ENCODE assay signal across 8 cellular contexts in the genomic region with DNA sequence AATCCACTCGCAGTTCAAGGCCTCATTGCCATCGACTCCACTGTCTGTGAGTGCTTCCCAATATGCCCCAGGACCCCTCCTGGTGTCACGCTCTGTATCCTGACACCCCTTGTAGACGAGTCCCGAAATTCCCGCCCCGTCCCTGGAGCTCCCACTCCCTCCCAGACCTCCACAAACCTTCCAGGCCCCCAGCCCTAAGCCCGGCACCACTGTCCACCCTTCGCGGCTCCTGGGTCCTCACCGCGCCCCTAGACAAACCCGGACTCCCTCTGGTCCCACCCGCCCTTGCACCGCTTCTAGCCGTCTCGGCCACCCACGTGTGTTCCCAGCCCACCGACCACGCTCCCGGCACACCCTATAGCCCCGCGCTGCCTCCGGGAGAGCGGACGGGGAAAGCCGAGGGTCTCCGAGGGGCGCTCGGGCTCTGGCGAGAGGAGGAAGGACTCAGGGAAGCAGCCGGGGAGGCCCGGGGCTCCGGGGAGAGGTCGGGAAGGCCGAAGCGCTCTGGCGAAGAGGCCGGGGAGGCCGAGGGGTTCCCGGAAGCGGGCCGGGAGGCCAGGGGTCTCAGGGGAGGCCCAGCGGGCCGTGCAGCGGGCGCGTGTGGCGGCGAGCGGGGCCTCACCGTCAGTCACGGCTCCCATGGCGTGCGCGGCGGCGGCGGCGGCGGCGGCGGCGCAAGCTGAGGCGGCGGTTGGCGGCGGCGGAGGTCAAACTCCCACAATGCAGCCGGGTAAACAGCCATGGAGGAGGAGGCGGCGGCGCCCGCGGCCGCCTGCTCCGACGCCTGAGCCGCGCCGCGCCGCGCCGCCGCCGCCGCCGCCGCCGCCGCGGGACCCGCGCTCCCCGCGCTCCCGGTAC. TPM values are rescaled to one million over a fixed set of nuclear protein-coding genes. Genes with fewer than 3 reads are reported as not detected.
A peak's percentile ranks its signal among the peaks of the same experiment; 100 is the strongest.
DNase-seq lines count a peak whose midpoint lies in the region; ATAC-seq and TF ChIP-seq lines count a peak whose summit lies in the region.

A gene with protein sequence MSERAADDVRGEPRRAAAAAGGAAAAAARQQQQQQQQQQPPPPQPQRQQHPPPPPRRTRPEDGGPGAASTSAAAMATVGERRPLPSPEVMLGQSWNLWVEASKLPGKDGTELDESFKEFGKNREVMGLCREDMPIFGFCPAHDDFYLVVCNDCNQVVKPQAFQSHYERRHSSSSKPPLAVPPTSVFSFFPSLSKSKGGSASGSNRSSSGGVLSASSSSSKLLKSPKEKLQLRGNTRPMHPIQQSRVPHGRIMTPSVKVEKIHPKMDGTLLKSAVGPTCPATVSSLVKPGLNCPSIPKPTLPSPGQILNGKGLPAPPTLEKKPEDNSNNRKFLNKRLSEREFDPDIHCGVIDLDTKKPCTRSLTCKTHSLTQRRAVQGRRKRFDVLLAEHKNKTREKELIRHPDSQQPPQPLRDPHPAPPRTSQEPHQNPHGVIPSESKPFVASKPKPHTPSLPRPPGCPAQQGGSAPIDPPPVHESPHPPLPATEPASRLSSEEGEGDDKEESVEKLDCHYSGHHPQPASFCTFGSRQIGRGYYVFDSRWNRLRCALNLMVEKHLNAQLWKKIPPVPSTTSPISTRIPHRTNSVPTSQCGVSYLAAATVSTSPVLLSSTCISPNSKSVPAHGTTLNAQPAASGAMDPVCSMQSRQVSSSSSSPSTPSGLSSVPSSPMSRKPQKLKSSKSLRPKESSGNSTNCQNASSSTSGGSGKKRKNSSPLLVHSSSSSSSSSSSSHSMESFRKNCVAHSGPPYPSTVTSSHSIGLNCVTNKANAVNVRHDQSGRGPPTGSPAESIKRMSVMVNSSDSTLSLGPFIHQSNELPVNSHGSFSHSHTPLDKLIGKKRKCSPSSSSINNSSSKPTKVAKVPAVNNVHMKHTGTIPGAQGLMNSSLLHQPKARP (plus strand): TSS at position 718 of the 858 bp plus-strand sequence. CDS start 48,732 bp downstream, outside the sequence.
A gene (minus strand): TSS at position 656 of the 858 bp plus-strand sequence. CDS start 15 bp downstream, at position 641.

- WGBS in mammary epithelial cell (ENCODE audit: low coverage, missing lambda C conversion rate), result 0% methylated on average over 3 of the region's 98 CpGs

- peak within 1 kb of the TSS; percentile 90 for H3K4me3 Mint-ChIP-seq in WTC11
- peak within 1 kb of the TSS; percentile 91 to 95 (median 93) for H3K4me3 Mint-ChIP-seq in immature natural killer cell

- dilution Hi-C loops in mammary epithelial cell (cut with HindIII; ENCODE audit: low sequenced_read_pairs), result no loop called here

- CTCF ChIA-PET in GM10248 (lab: Yijun Ruan, JAX) (interaction anchor here (1.3 kb wide), 1 partner anchor 10 kb away, joined by 4 read pairs; no protein-coding TSS in a partner anchor), WTC11 (lab: Charles Lee) (interaction anchor here (0.6 to 0.7 kb wide), 2 partner anchors 44 to 307 kb away, joined by 4 read pairs; no protein-coding TSS in a partner anchor), mammary epithelial cell (lab: Charles Lee; ENCODE audit: low non-redundant PET) (no interaction called here)

- H3K27me3 ChIP-seq in Karpas-422 (ENCODE audit: low read length), result no peaks in the 10 kb centered on the region
- no peaks in the 10 kb centered on the region for H3K27me3 ChIP-seq in mammary epithelial cell (ENCODE audit: insufficient read depth, low read length)

- DNase-seq in GM10248 (ENCODE audit: extremely low spot score), result peak; percentile 83
- peak; percentile 84 for DNase-seq in Karpas-422
- DNase-seq in WTC11 (ENCODE audit: low spot score), result peak; percentile 66
- DNase-seq in mammary epithelial cell, result peak; percentile 64
- DNase-seq in immature natural killer cell, result peak; percentile 77 to 79 (median 79)
- peak; percentile 69 for DNase-seq in stimulated activated CD4-positive, alpha-beta T cell treated with anti-CD3 and anti-CD28 coated beads, Interleukin-12 subunit alpha, Interleukin-12 subunit beta, amount 100 ng/mL, for 4 hours
- no peak for DNase-seq in NCI-H524 treated with DMSO at 0.1 percent for 48 hours (lab: John Stamatoyannopoulos, UW)

- H3K36me3 ChIP-seq in Karpas-422 (ENCODE audit: insufficient read depth, low read length), result peaks cover 10% of the 10 kb centered on the region; the same call in 1 of the 2 replicates
- H3K36me3 ChIP-seq in mammary epithelial cell (ENCODE audit: insufficient read depth, low read length), result peaks cover 1% of the 10 kb centered on the region

- peak within 1 kb of the TSS; percentile 80 for H3K27ac ChIP-seq in Karpas-422 (ENCODE audit: low read length)
- peak within 1 kb of the TSS; percentile 84 for H3K27ac ChIP-seq in mammary epithelial cell (ENCODE audit: insufficient read depth, low read depth, low read length)

- H3K27me3 Mint-ChIP-seq in WTC11 (ENCODE audit: low read depth) (no peaks in the 10 kb centered on the region), immature natural killer cell (ENCODE audit: low read depth in 3 of 3) (peaks cover 5 to 18% (median 16%) of the 10 kb centered on the region in 3 donors)

- H2AFZ ChIP-seq in Karpas-422 (ENCODE audit: low read length) (peak within 1 kb of the TSS; percentile 52; the same call in 1 of the 2 replicates), mammary epithelial cell (ENCODE audit: low read depth, low read length) (peak within 1 kb of the TSS; percentile 95)

- H4K20me1 ChIP-seq in Karpas-422 (ENCODE audit: insufficient read depth, low read depth, low read length), result no peaks in the 10 kb centered on the region
- no peaks in the 10 kb centered on the region for H4K20me1 ChIP-seq in mammary epithelial cell (ENCODE audit: insufficient read depth, low read length)

- H3K4me2 ChIP-seq in Karpas-422 (ENCODE audit: low read depth, low read length, poor library complexity, severe bottlenecking) (peak within 1 kb of the TSS; percentile 90), mammary epithelial cell (ENCODE audit: insufficient read depth, low read depth, low read length) (peak within 1 kb of the TSS; percentile 79)

- TF ChIP-seq CTCF in GM10248 (IDR thresholded peaks at IDR 0.05; ENCODE audit: control extremely low read depth, extremely low read depth, low read depth, missing control alignments) (no peak), WTC11 (IDR thresholded peaks at IDR 0.05) (no peak), mammary epithelial cell (conservative IDR thresholded peaks at IDR 0.05 in 1 of 2, IDR thresholded peaks at IDR 0.05 in 1 of 2; ENCODE audit: extremely low read depth in 1 of 2, insufficient read depth in 1 of 2, low read depth in 1 of 2, low read length in 2 of 2) (no peak)

- intact Hi-C loops in mammary epithelial cell (cut with micrococcal nuclease), result loop anchor here (1.0 to 5.0 kb wide), 4 partner anchors 8 to 129 kb away; a partner anchor contains a TSS

- H3K79me2 ChIP-seq in Karpas-422 (ENCODE audit: low read length), result peaks cover 95% of the 10 kb centered on the region
- peaks cover 94% of the 10 kb centered on the region for H3K79me2 ChIP-seq in mammary epithelial cell (ENCODE audit: insufficient read depth, low read length)

- peak within 1 kb of the TSS; percentile 91 for H3K9ac ChIP-seq in Karpas-422 (ENCODE audit: low read length)
- H3K9ac ChIP-seq in mammary epithelial cell (ENCODE audit: insufficient read depth, low read length), result peak within 1 kb of the TSS; percentile 89

- ATAC-seq in GM21723 (IDR thresholded peaks at IDR 0.05; ENCODE audit: unreplicated experiment), result peak; percentile 69
- ATAC-seq in WTC11, result peak; percentile 55

- H3K4me3 ChIP-seq in Karpas-422 (ENCODE audit: low read length), result peak within 1 kb of the TSS; percentile 95
- H3K4me3 ChIP-seq in mammary epithelial cell (replicated peaks in 1 of 3; ENCODE audit: insufficient read depth in 1 of 3, low read depth in 2 of 3, low read length in 3 of 3), result peak within 1 kb of the TSS; percentile 92 to 99 (median 94)

- H3K9me3 Mint-ChIP-seq in WTC11 (no peaks in the 10 kb centered on the region), immature natural killer cell (no peaks in the 10 kb centered on the region)

- H3K4me1 Mint-ChIP-seq in WTC11 (peaks cover 48% of the 10 kb centered on the region), immature natural killer cell (peaks cover 37 to 72% of the 10 kb centered on the region in 2 donors)

- H3K36me3 Mint-ChIP-seq in WTC11 (peaks cover 4% of the 10 kb centered on the region; the same call in 1 of the 2 replicates), immature natural killer cell (peaks cover 0 to 2% (median 0%) of the 10 kb centered on the region in 3 donors)

- no TSS peak for BruUV-seq in mammary epithelial cell (replicated peaks; lab: Mats Ljungman, UMichigan)

- POLR2A ChIA-PET in GM10248 (lab: Yijun Ruan, JAX) (no interaction called here), WTC11 (lab: Charles Lee) (interaction anchor here (0.9 kb wide), 1 partner anchor 15 kb away, joined by 3 read pairs; no protein-coding TSS in a partner anchor)

- H3K9me3 ChIP-seq in Karpas-422 (ENCODE audit: low read length), result no peaks in the 10 kb centered on the region
- H3K9me3 ChIP-seq in mammary epithelial cell (replicated peaks; ENCODE audit: insufficient read depth, low read length), result no peaks in the 10 kb centered on the region

- H3K4me1 ChIP-seq in Karpas-422 (ENCODE audit: low read length) (peaks cover 61% of the 10 kb centered on the region), mammary epithelial cell (ENCODE audit: insufficient read depth, low read length) (peaks cover 12% of the 10 kb centered on the region)

- peak within 1 kb of the TSS; percentile 31 for H3K27ac Mint-ChIP-seq in WTC11
- H3K27ac Mint-ChIP-seq in immature natural killer cell, result peak within 1 kb of the TSS; percentile 84 to 95 (median 93)

- in situ Hi-C loops in mammary epithelial cell (cut with MboI; ENCODE audit: low sequenced_read_pairs in 2 of 2), result loop anchor here in 1 of 2 donors (10.0 kb wide), 1 partner anchor 51 kb away; a partner anchor contains a TSS

- H3K9me2 ChIP-seq in Karpas-422 (replicated peaks; ENCODE audit: insufficient read depth, low read length), result no peaks in the 10 kb centered on the region

RNA-seq across cellular contexts. Expression of the first gene that starts in this region (rescaled TPM):
- 30.4 and 33.6 TPM in 2 replicates for total RNA-seq in Karpas-422 (2014; rRNA removed; shearing (Covaris generic); ENCODE audit: low replicate concordance)
- total RNA-seq in WTC11 (2021) (9.3 to 11.7 TPM (median 11.7 TPM) in 3 replicates), mammary epithelial cell (10 to 100 TPM; 21.2 to 30.5 TPM)
- polyA plus RNA-seq in mammary epithelial cell (10.1 TPM), immature natural killer cell (10 to 100 TPM in 1 of 3 donors, 1 to 10 TPM in 2; 5.5 to 11.3 (median 6.0) TPM)
- polyA minus RNA-seq in mammary epithelial cell, result 38.2 TPM

RNA-seq across cellular contexts. Expression of the second gene that starts in this region (rescaled TPM):
- 96.2 and 98.7 TPM in 2 replicates for total RNA-seq in Karpas-422 (2014; rRNA removed; shearing (Covaris generic); ENCODE audit: low replicate concordance)
- total RNA-seq in WTC11 (2021) (53.0 to 59.4 TPM (median 58.4 TPM) in 3 replicates), mammary epithelial cell (10 to 100 TPM; 34.5 to 87.5 TPM)
- polyA plus RNA-seq in mammary epithelial cell (59.8 TPM), immature natural killer cell (100 to 1,000 TPM in 1 of 3 donors, 10 to 100 TPM in 2; 92.0 to 133 (median 98.0) TPM)
- polyA minus RNA-seq in mammary epithelial cell, result 76.3 TPM
